Comparison of ENCODE assay signal across 9 cellular contexts in the genomic region with DNA sequence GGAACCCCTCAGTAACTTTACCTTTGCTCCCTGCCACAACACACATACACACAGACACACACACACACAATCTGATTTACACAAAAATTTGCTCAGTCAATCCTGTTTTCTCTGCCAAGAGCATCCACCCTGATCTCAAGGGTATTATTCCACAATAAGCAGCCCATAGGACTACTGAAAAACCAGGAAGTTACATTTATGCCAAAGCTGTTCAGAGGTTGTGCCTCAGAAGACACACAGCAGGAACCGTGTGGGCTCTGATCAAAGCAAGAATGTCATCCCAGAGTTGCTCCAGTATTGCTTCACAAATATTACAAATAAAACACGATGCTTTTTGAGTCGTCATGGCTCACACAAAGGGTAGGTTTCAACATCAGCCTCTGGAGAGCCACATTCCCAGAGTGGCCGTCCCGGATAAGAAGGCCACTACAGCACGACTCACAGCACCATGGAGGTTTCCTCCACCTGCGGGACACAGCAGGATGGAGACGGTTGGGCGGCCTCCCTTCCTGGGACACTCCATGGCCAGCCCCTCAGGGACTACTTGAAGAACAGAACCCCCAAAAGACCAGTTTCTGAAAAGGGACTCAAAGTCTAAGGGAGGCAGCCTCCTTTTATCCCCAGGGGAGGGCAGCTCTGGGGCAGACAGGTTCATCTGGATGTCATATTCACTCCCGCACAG. TPM values are rescaled to one million over a fixed set of nuclear protein-coding genes. Genes with fewer than 3 reads are reported as not detected.
DNase-seq lines count a peak whose midpoint lies in the region; ATAC-seq and TF ChIP-seq lines count a peak whose summit lies in the region.
"Had no signal": no experiment of that assay in that cellular context is flagged by ENCODE, and none has a peak within 500 bp of the region (broad histone marks: within the 10 kb centered on the region; RNA-seq: fewer than 3 reads in every experiment).

No MANE protein-coding gene starts in this region.

- H3K36me3 ChIP-seq in BLaER1 treated with 17β-estradiol and CSF1 and Interleukin-3, amounts not matched to agents 10 nM and 100 nM = peaks cover 0 to 14% (median 0%) of the 10 kb centered on the region in 11 experiments; a peak in 2 of 22 replicates
- H3K36me3 ChIP-seq in duodenal mucosa (ENCODE audit: control insufficient read depth in 1 of 2, insufficient read depth in 2 of 2, low read length in 2 of 2) = peaks cover 0 to 7% of the 10 kb centered on the region in 2 donors

- H3K9ac ChIP-seq in BLaER1 treated with 17β-estradiol and CSF1 and Interleukin-3, amounts not matched to agents 10 nM and 100 nM = peak overlapping the region in 9 of 11 experiments; percentile 74 to 88 (median 83); a peak in 14 of 22 replicates
- H3K9ac ChIP-seq in duodenal mucosa (ENCODE audit: low read depth in 1 of 2, low read length in 2 of 2) = peak overlapping the region; percentile 94 to 97

- peaks cover 0 to 19% (median 0%) of the 10 kb centered on the region in 11 experiments; a peak in 4 of 22 replicates for H4K20me1 ChIP-seq in BLaER1 treated with 17β-estradiol and CSF1 and Interleukin-3, amounts not matched to agents 10 nM and 100 nM

- peaks cover 0 to 29% (median 25%) of the 10 kb centered on the region in 11 experiments; a peak in 17 of 22 replicates for H3K27me3 ChIP-seq in BLaER1 treated with 17β-estradiol and CSF1 and Interleukin-3, amounts not matched to agents 10 nM and 100 nM
- no peaks in the 10 kb centered on the region for H3K27me3 ChIP-seq in duodenal mucosa (ENCODE audit: control insufficient read depth in 1 of 2, insufficient read depth in 2 of 2, low read length in 2 of 2)

- H3K4me1 Mint-ChIP-seq in naive B cell (peaks cover 22 to 28% (median 25%) of the 10 kb centered on the region in 3 donors), glutamatergic neuron (ENCODE audit: low read depth, unreplicated experiment) (peaks cover 2% of the 10 kb centered on the region)

- peak overlapping the region in 8 of 11 experiments; percentile 3 to 90 (median 78); a peak in 16 of 22 replicates for H3K27ac ChIP-seq in BLaER1 treated with 17β-estradiol and CSF1 and Interleukin-3, amounts not matched to agents 10 nM and 100 nM
- H3K27ac ChIP-seq in duodenal mucosa (ENCODE audit: low read depth, low read length) = no peak overlapping the region

- no peaks in the 10 kb centered on the region for H3K9me3 Mint-ChIP-seq in naive B cell
- H3K9me3 Mint-ChIP-seq in glutamatergic neuron (ENCODE audit: unreplicated experiment) = peaks cover 3% of the 10 kb centered on the region

- H3K4me3 Mint-ChIP-seq in naive B cell = peak overlapping the region in 5 of 8 donors; percentile 9 to 83 (median 25)
- H3K4me3 Mint-ChIP-seq in glutamatergic neuron (ENCODE audit: unreplicated experiment) = no peak overlapping the region

- H3K4me3 ChIP-seq in BLaER1 treated with 17β-estradiol and CSF1 and Interleukin-3, amounts not matched to agents 10 nM and 100 nM = peak overlapping the region in 9 of 10 experiments; percentile 66 to 79 (median 70); a peak in 14 of 20 replicates
- peak overlapping the region; percentile 85 to 87 for H3K4me3 ChIP-seq in duodenal mucosa (ENCODE audit: low read depth in 1 of 2, low read length in 2 of 2)

- H3K36me3 Mint-ChIP-seq in naive B cell = peaks cover 0 to 5% of the 10 kb centered on the region in 2 donors
- H3K36me3 Mint-ChIP-seq in glutamatergic neuron (ENCODE audit: unreplicated experiment) = no peaks in the 10 kb centered on the region

- peak overlapping the region; percentile 90 to 99 (median 97) for H3K4me2 ChIP-seq in BLaER1 treated with 17β-estradiol and CSF1 and Interleukin-3, amounts not matched to agents 10 nM and 100 nM

- peaks cover 34 to 55% (median 43%) of the 10 kb centered on the region in 10 experiments for H3K4me1 ChIP-seq in BLaER1 treated with 17β-estradiol and CSF1 and Interleukin-3, amounts not matched to agents 10 nM and 100 nM
- peaks cover 18 to 19% of the 10 kb centered on the region in 2 donors for H3K4me1 ChIP-seq in duodenal mucosa (ENCODE audit: control insufficient read depth in 1 of 2, insufficient read depth in 2 of 2, low read length in 2 of 2)

- H3K27ac Mint-ChIP-seq in naive B cell = peak overlapping the region in 1 of 6 donors; percentile 32
- no peak overlapping the region for H3K27ac Mint-ChIP-seq in glutamatergic neuron (ENCODE audit: unreplicated experiment)

- ATAC-seq in naive B cell (ENCODE audit: low read depth in 2 of 2) (no peak), GM21390 (IDR thresholded peaks at IDR 0.05; ENCODE audit: unreplicated experiment) (no peak)

- DNase-seq in LoVo (ENCODE audit: low spot score) = peak; percentile 63
- DNase-seq in naive B cell = no peak
- DNase-seq in glutamatergic neuron = no peak
- no peak for DNase-seq in NOMO-1 treated with DMSO at 0.1 percent for 48 hours (lab: John Stamatoyannopoulos, UW; ENCODE audit: unreplicated experiment)
- no peak for DNase-seq in T1000 (lab: John Stamatoyannopoulos, UW)
- DNase-seq: OCI-M1 had no signal

- no peak for TF ChIP-seq CTCF in glutamatergic neuron (IDR thresholded peaks at IDR 0.05; ENCODE audit: partially characterized antibody, unreplicated experiment)

- H3K27me3 Mint-ChIP-seq in naive B cell (no peaks in the 10 kb centered on the region), glutamatergic neuron (ENCODE audit: unreplicated experiment) (peaks cover 17% of the 10 kb centered on the region)

- no peaks in the 10 kb centered on the region for H3K9me3 ChIP-seq in BLaER1 treated with 17β-estradiol and CSF1 and Interleukin-3, amounts not matched to agents 10 nM and 100 nM (replicated peaks in 1 of 11)
- H3K9me3 ChIP-seq in duodenal mucosa (ENCODE audit: control insufficient read depth in 1 of 2, low read length in 2 of 2) = no peaks in the 10 kb centered on the region

RNA-seq across cellular contexts. Expression of a gene that starts 1.6 kb away (rescaled TPM):
- 1 to 10 TPM; 1.8 to 3.0 (median 2.2) TPM for polyA plus RNA-seq in naive B cell (ENCODE audit: low read depth in 6 of 6)
- 0.74 TPM for total RNA-seq in glutamatergic neuron (ENCODE audit: unreplicated experiment)

RNA-seq across cellular contexts. Expression of a gene that starts 15.5 kb away (rescaled TPM):
- 10 to 100 TPM; 19.8 to 33.5 (median 25.0) TPM for polyA plus RNA-seq in naive B cell (ENCODE audit: low read depth in 6 of 6)
- 1.9 TPM for total RNA-seq in glutamatergic neuron (ENCODE audit: unreplicated experiment)

RNA-seq across cellular contexts. Expression of a gene that starts 39.3 kb away (rescaled TPM):
- 10 to 100 TPM in 5 of 6 donors, 1 to 10 TPM in 1; 9.4 to 40.7 (median 25.2) TPM for polyA plus RNA-seq in naive B cell (ENCODE audit: low read depth in 6 of 6)
- 87.8 TPM for total RNA-seq in glutamatergic neuron (ENCODE audit: unreplicated experiment)
